Comparison of ENCODE assay signal across 16 cellular contexts in genomic region chr2:67446504-67446911, GRCh38. TPM values are rescaled to one million over a fixed set of nuclear protein-coding genes. Genes with fewer than 3 reads are reported as not detected.
DNase-seq lines count a peak whose midpoint lies in the region; ATAC-seq, FAIRE-seq and TF ChIP-seq lines count a peak whose summit lies in the region.
"Had no signal": no experiment of that assay in that cellular context is flagged by ENCODE, and none has a peak within 500 bp of the region (broad histone marks: within the 10 kb centered on the region; RNA-seq: fewer than 3 reads in every experiment).

No MANE protein-coding gene starts in this region.

- H3K4me3 Mint-ChIP-seq in activated CD4-positive, alpha-beta memory T cell treated with anti-CD3 and anti-CD28 coated beads, Interleukin-2, amount 10 ng/mL, durations not matched to agents 7 days and 5 days = no peak overlapping the region
- H3K4me3 Mint-ChIP-seq: naive thymus-derived CD4-positive, alpha-beta T cell had no signal

- no peak overlapping the region for H3K27ac ChIP-seq in endothelial cell of umbilical vein (ENCODE audit: insufficient read depth, low read depth, low read length)

- H4K20me1 ChIP-seq in endothelial cell of umbilical vein (replicated peaks; ENCODE audit: control insufficient read depth, extremely low read depth, insufficient read depth, low read length) = no peaks in the 10 kb centered on the region

- no peaks in the 10 kb centered on the region for H3K36me3 ChIP-seq in endothelial cell of umbilical vein (ENCODE audit: control insufficient read depth in 2 of 2, extremely low read depth in 1 of 2, insufficient read depth in 2 of 2, low read length in 2 of 2)

- TF ChIP-seq CTCF in endothelial cell of umbilical vein (IDR thresholded peaks at IDR 0.05; ENCODE audit: extremely low read depth in 1 of 2, insufficient read depth in 1 of 2, low read depth in 1 of 2, low read length in 2 of 2) = no peak

- peaks cover 1% of the 10 kb centered on the region for H3K9me3 Mint-ChIP-seq in activated CD4-positive, alpha-beta memory T cell treated with anti-CD3 and anti-CD28 coated beads, Interleukin-2, amount 10 ng/mL, durations not matched to agents 7 days and 5 days

- no peak overlapping the region for H2AFZ ChIP-seq in endothelial cell of umbilical vein (ENCODE audit: low read depth, low read length)

- BruUV-seq in endothelial cell of umbilical vein (replicated peaks; lab: Mats Ljungman, UMichigan) = no TSS peak

- ATAC-seq in HG03139 (IDR thresholded peaks at IDR 0.05; ENCODE audit: unreplicated experiment) = no peak
- no peak for ATAC-seq in GM18909 (IDR thresholded peaks at IDR 0.05; ENCODE audit: poor library complexity, unreplicated experiment)
- no peak for ATAC-seq in GM18868 (IDR thresholded peaks at IDR 0.05; ENCODE audit: unreplicated experiment)
- ATAC-seq: naive thymus-derived CD4-positive, alpha-beta T cell had no signal

- dilution Hi-C loops in endothelial cell of umbilical vein (cut with MboI; ENCODE audit: extremely low pct_ligation_motif_present, low sequenced_read_pairs) = no loop called here

- DNase-seq in HPDE6-E6E7 (ENCODE audit: extremely low spot score) (peak; percentile 37), NCI-H2196 treated with DMSO at 0.1 percent for 48 hours (lab: John Stamatoyannopoulos, UW; ENCODE audit: unreplicated experiment) (peak; percentile 26), endothelial cell of umbilical vein (ENCODE audit: low read depth, low spot score) (peak; percentile 14), renal cortical epithelial cell (ENCODE audit: low read depth) (peak; percentile 83)
- no peak for DNase-seq in activated CD4-positive, alpha-beta memory T cell treated with anti-CD3 and anti-CD28 coated beads, Interleukin-2, amount 10 ng/mL, durations not matched to agents 7 days and 5 days
- DNase-seq: activated T-cell treated with anti-CD3 and anti-CD28 coated beads, Interleukin-2, amount 50 U/mL, for 1 hour; DND-41; H7; head of caudate nucleus; naive thymus-derived CD4-positive, alpha-beta T cell; NK-92 treated with Interleukin-12 subunit alpha and Interleukin-12 subunit beta, amount 100 ng/mL, for 24 hours; stimulated activated CD4-positive, alpha-beta T cell treated with anti-CD3 and anti-CD28 coated beads, Interleukin-1b, Interleukin-23, amount 100 ng/mL, for 48 hours; T1000 had no signal

- H3K9me1 ChIP-seq in endothelial cell of umbilical vein (replicated peaks; ENCODE audit: control insufficient read depth, extremely low read depth, insufficient read depth, low read length) = no peaks in the 10 kb centered on the region

- H3K4me3 ChIP-seq in endothelial cell of umbilical vein (replicated peaks in 1 of 3; ENCODE audit: insufficient read depth in 1 of 3, low read depth in 1 of 3, low read length in 3 of 3) = no peak overlapping the region

- POLR2A ChIA-PET in endothelial cell of umbilical vein (lab: Charles Lee) = no interaction called here
- POLR2A ChIA-PET in activated CD4-positive, alpha-beta memory T cell treated with anti-CD3 and anti-CD28 coated beads, Interleukin-2, amount 10 ng/mL, durations not matched to agents 7 days and 5 days (lab: Charles Lee) = no interaction called here

- no peaks in the 10 kb centered on the region for H3K27me3 ChIP-seq in endothelial cell of umbilical vein (ENCODE audit: control insufficient read depth in 2 of 2, insufficient read depth in 2 of 2, low read length in 2 of 2)

- no peaks in the 10 kb centered on the region for H3K36me3 Mint-ChIP-seq in activated CD4-positive, alpha-beta memory T cell treated with anti-CD3 and anti-CD28 coated beads, Interleukin-2, amount 10 ng/mL, durations not matched to agents 7 days and 5 days (ENCODE audit: low read depth)
- H3K36me3 Mint-ChIP-seq: naive thymus-derived CD4-positive, alpha-beta T cell had no signal

- CTCF ChIA-PET in endothelial cell of umbilical vein (lab: Charles Lee) = no interaction called here
- CTCF ChIA-PET in activated CD4-positive, alpha-beta memory T cell treated with anti-CD3 and anti-CD28 coated beads, Interleukin-2, amount 10 ng/mL, durations not matched to agents 7 days and 5 days (lab: Charles Lee) = no interaction called here

- no peak for TF ChIP-seq POLR2A in endothelial cell of umbilical vein (IDR thresholded peaks at IDR 0.05; ENCODE audit: low read depth, low read length)

- no peaks in the 10 kb centered on the region for H3K4me1 ChIP-seq in endothelial cell of umbilical vein (ENCODE audit: control insufficient read depth, extremely low read depth, insufficient read depth, low read length)

- no peak for FAIRE-seq in endothelial cell of umbilical vein (lab: Jason Lieb, UNC)

- H3K9me3 ChIP-seq in endothelial cell of umbilical vein (replicated peaks; ENCODE audit: control insufficient read depth, insufficient read depth, low read length) = no peaks in the 10 kb centered on the region

- no peaks in the 10 kb centered on the region for H3K79me2 ChIP-seq in endothelial cell of umbilical vein (ENCODE audit: control insufficient read depth, insufficient read depth, low read length)

- no peak overlapping the region for H3K4me2 ChIP-seq in endothelial cell of umbilical vein (ENCODE audit: insufficient read depth, low read length)

- no peaks in the 10 kb centered on the region for H3K4me1 Mint-ChIP-seq in activated CD4-positive, alpha-beta memory T cell treated with anti-CD3 and anti-CD28 coated beads, Interleukin-2, amount 10 ng/mL, durations not matched to agents 7 days and 5 days
- H3K4me1 Mint-ChIP-seq: naive thymus-derived CD4-positive, alpha-beta T cell had no signal

- no peak overlapping the region for H3K9ac ChIP-seq in endothelial cell of umbilical vein (replicated peaks; ENCODE audit: extremely low read depth, insufficient read depth, low read length)

- H3K27me3 Mint-ChIP-seq in activated CD4-positive, alpha-beta memory T cell treated with anti-CD3 and anti-CD28 coated beads, Interleukin-2, amount 10 ng/mL, durations not matched to agents 7 days and 5 days = peaks cover 2% of the 10 kb centered on the region

- no peak overlapping the region for H3K27ac Mint-ChIP-seq in activated CD4-positive, alpha-beta memory T cell treated with anti-CD3 and anti-CD28 coated beads, Interleukin-2, amount 10 ng/mL, durations not matched to agents 7 days and 5 days
- H3K27ac Mint-ChIP-seq: naive thymus-derived CD4-positive, alpha-beta T cell had no signal

- intact Hi-C loops in endothelial cell of umbilical vein (cut with micrococcal nuclease) = no loop called here

TF ChIP-seq in endothelial cell of umbilical vein, 7 proteins besides CTCF, POLR2A, EP300 and RAD21:
- peak; percentile 31 for TF ChIP-seq FOS (IDR thresholded peaks at IDR 0.05; ENCODE audit: borderline replicate concordance, insufficient read depth, low read length)
- no peak for TF ChIP-seq JUN (IDR thresholded peaks at IDR 0.05; ENCODE audit: borderline replicate concordance, insufficient read depth, insufficient read length, low read depth)

RNA-seq across cellular contexts. Expression of gene ETAA1, which starts 49.4 kb away (rescaled TPM):
- total RNA-seq in endothelial cell of umbilical vein = 15.9 and 17.5 TPM in 2 replicates
- polyA plus RNA-seq in endothelial cell of umbilical vein = 3.5 and 4.9 TPM in 2 replicates
- polyA plus RNA-seq in endothelial cell of umbilical vein (2011; cell fraction: cytosol; rRNA removed) = 8.3 and 8.8 TPM in 2 replicates
- 24.8 and 37.8 TPM in 2 replicates for polyA plus RNA-seq in endothelial cell of umbilical vein (2011; cell fraction: nucleus; rRNA removed)
- 10.4 and 14.1 TPM in 2 replicates for polyA plus RNA-seq in endothelial cell of umbilical vein (2012)
- polyA minus RNA-seq in endothelial cell of umbilical vein = 4.0 and 5.4 TPM in 2 replicates
- 7.4 TPM for polyA minus RNA-seq in endothelial cell of umbilical vein (2011; cell fraction: cytosol; rRNA and poly(A)+ RNA removed)
- polyA minus RNA-seq in endothelial cell of umbilical vein (2011; cell fraction: nucleus; rRNA and poly(A)+ RNA removed) = 28.3 and 40.4 TPM in 2 replicates
- 22.7 and 29.4 TPM in 2 replicates for total RNA-seq in renal cortical epithelial cell
- total RNA-seq in activated CD4-positive, alpha-beta memory T cell treated with anti-CD3 and anti-CD28 coated beads, Interleukin-2, amount 10 ng/mL, durations not matched to agents 7 days and 5 days = 10 to 100 TPM; 10.7 to 11.2 TPM
